In genomic region chr9:107316795-107317661, GRCh38 we compare ENCODE assay signal across 14 cellular contexts. TPM values are rescaled to one million over a fixed set of nuclear protein-coding genes. Genes with fewer than 3 reads are reported as not detected.
DNase-seq lines count a peak whose midpoint lies in the region; ATAC-seq, FAIRE-seq and TF ChIP-seq lines count a peak whose summit lies in the region.
"Had no signal": no experiment of that assay in that cellular context is flagged by ENCODE, and none has a peak within 500 bp of the region (broad histone marks: within the 10 kb centered on the region; RNA-seq: fewer than 3 reads in every experiment).

No MANE protein-coding gene starts in this region.

- H3K4ac ChIP-seq in neuronal stem cell (ENCODE audit: low read length): no peak overlapping the region

- H2BK15ac ChIP-seq in neuronal stem cell (ENCODE audit: low read length): no peak overlapping the region

- no peaks in the 10 kb centered on the region for H3K9me3 ChIP-seq in HEK293 (ENCODE audit: control insufficient read depth, insufficient read depth, low read depth, low read length)
- H3K9me3 ChIP-seq in neuronal stem cell (replicated peaks in 1 of 2; ENCODE audit: control insufficient read depth in 2 of 2, insufficient read depth in 1 of 2, low read depth in 1 of 2, low read length in 2 of 2): peaks cover 0 to 9% of the 10 kb centered on the region in 2 donors

- H3K79me1 ChIP-seq in neuronal stem cell (ENCODE audit: low read depth, low read length): no peaks in the 10 kb centered on the region

- CTCF ChIA-PET in HEK293 (lab: Yijun Ruan, JAX): interaction anchor here (0.6 kb wide), 1 partner anchor 22 kb away, joined by 4 read pairs; no protein-coding TSS in a partner anchor

- peaks cover 74% of the 10 kb centered on the region for H3K36me3 Mint-ChIP-seq in activated CD4-positive, alpha-beta T cell treated with anti-CD3 and anti-CD28 coated beads, Interleukin-2, amount 10 ng/mL, durations not matched to agents 24 days and 14 days (ENCODE audit: low read depth)

- H2BK5ac ChIP-seq in neuronal stem cell (ENCODE audit: low read length): no peak overlapping the region

- no peak overlapping the region for H3K27ac ChIP-seq in HEK293 (ENCODE audit: extremely low read depth, low read depth, low read length)
- peak overlapping the region; percentile 87 for H3K27ac ChIP-seq in neuronal stem cell (replicated peaks; ENCODE audit: low read length)

- TF ChIP-seq CTCF in HEK293 (tag by site-specific recombination; IDR thresholded peaks at IDR 0.05): no peak
- no peak for TF ChIP-seq CTCF in bronchial epithelial cell (IDR thresholded peaks at IDR 0.05; ENCODE audit: insufficient read depth, low read length, severe bottlenecking)

- H3K27me3 ChIP-seq in bronchial epithelial cell (ENCODE audit: control insufficient read depth, insufficient read depth, low read length): no peaks in the 10 kb centered on the region
- H3K27me3 ChIP-seq in neuronal stem cell (ENCODE audit: control insufficient read depth in 3 of 3, insufficient read depth in 3 of 3, low read depth in 1 of 3, low read length in 3 of 3): no peaks in the 10 kb centered on the region

- FAIRE-seq in bronchial epithelial cell (lab: Jason Lieb, UNC): no peak
- FAIRE-seq: A204.1, frontal cortex had no signal

- no peak for DNase-seq in activated CD4-positive, alpha-beta T cell treated with anti-CD3 and anti-CD28 coated beads, Interleukin-2, amount 10 ng/mL, durations not matched to agents 24 days and 14 days
- no peak for DNase-seq in activated CD4-positive, alpha-beta T cell treated with anti-CD3 and anti-CD28 coated beads, Interleukin-2, amount 50 U/mL, for 1 hour
- peak; percentile 56 for DNase-seq in bronchial epithelial cell (ENCODE audit: low read depth)
- DNase-seq in neuronal stem cell (ENCODE audit: low spot score): peak; percentile 49
- no peak for DNase-seq in stimulated activated CD8-positive, alpha-beta memory T cell treated with anti-CD3 and anti-CD28 coated beads, Interleukin-4, amount 100 ng/mL, for 48 hours
- DNase-seq in activated CD8-positive, alpha-beta memory T cell treated with anti-CD3 and anti-CD28 coated beads, Interleukin-2, amount 50 U/mL, for 4 hours: no peak
- DNase-seq: activated naive CD4-positive, alpha-beta T cell; DMS79 treated with DMSO at 0.1 percent for 48 hours; left cardiac atrium; NCI-H1105 treated with DMSO at 0.1 percent for 48 hours had no signal

- H3K9me3 Mint-ChIP-seq in activated CD4-positive, alpha-beta T cell treated with anti-CD3 and anti-CD28 coated beads, Interleukin-2, amount 10 ng/mL, durations not matched to agents 24 days and 14 days: peaks cover 4% of the 10 kb centered on the region

- no peak overlapping the region for H4K91ac ChIP-seq in neuronal stem cell (ENCODE audit: low read depth, low read length, poor library complexity)

- POLR2A ChIA-PET in HEK293 (lab: Yijun Ruan, JAX): no interaction called here

- H4K8ac ChIP-seq in neuronal stem cell (ENCODE audit: low read depth, low read length): no peak overlapping the region

- WGBS in neuronal stem cell (ENCODE audit: extremely low coverage in 2 of 2, insufficient read length in 2 of 2, insufficient replicate concordance in 1 of 2), 2 donors: no CpG with 5 or more reads among the region's 5 CpGs

- no peak overlapping the region for H3K14ac ChIP-seq in neuronal stem cell (ENCODE audit: low read length)

- H3K4me1 Mint-ChIP-seq in activated CD4-positive, alpha-beta T cell treated with anti-CD3 and anti-CD28 coated beads, Interleukin-2, amount 10 ng/mL, durations not matched to agents 24 days and 14 days: peaks cover 54% of the 10 kb centered on the region

- intact Hi-C loops in activated CD4-positive, alpha-beta T cell treated with anti-CD3 and anti-CD28 coated beads, Interleukin-2, amount 10 ng/mL, durations not matched to agents 24 days and 14 days (cut with micrococcal nuclease): no loop called here

- H3K4me3 Mint-ChIP-seq in activated CD4-positive, alpha-beta T cell treated with anti-CD3 and anti-CD28 coated beads, Interleukin-2, amount 10 ng/mL, durations not matched to agents 24 days and 14 days: no peak overlapping the region

- H3K27me3 Mint-ChIP-seq in activated CD4-positive, alpha-beta T cell treated with anti-CD3 and anti-CD28 coated beads, Interleukin-2, amount 10 ng/mL, durations not matched to agents 24 days and 14 days: no peaks in the 10 kb centered on the region

- H3K4me1 ChIP-seq in HEK293 (ENCODE audit: control insufficient read depth, insufficient read depth, low read length) (no peaks in the 10 kb centered on the region), neuronal stem cell (ENCODE audit: control insufficient read depth in 2 of 2, insufficient read depth in 1 of 2, low read depth in 1 of 2, low read length in 2 of 2) (peaks cover 2 to 20% of the 10 kb centered on the region in 2 donors)

- H3K18ac ChIP-seq in neuronal stem cell (ENCODE audit: low read length): peak overlapping the region; percentile 11

- H2AK5ac ChIP-seq in neuronal stem cell (ENCODE audit: low read depth, low read length): no peak overlapping the region

- H3K9ac ChIP-seq in neuronal stem cell (ENCODE audit: low read depth, low read length, poor library complexity): no peak overlapping the region

- H3K23ac ChIP-seq in neuronal stem cell (ENCODE audit: low read depth, low read length, poor library complexity): no peak overlapping the region

- H3K4me3 ChIP-seq in HEK293 (ENCODE audit: low read depth, low read length): no peak overlapping the region
- H3K4me3 ChIP-seq in bronchial epithelial cell (ENCODE audit: low read depth, low read length): no peak overlapping the region
- no peak overlapping the region for H3K4me3 ChIP-seq in neuronal stem cell (ENCODE audit: low read length in 2 of 2)

- H3K4me2 ChIP-seq in neuronal stem cell (ENCODE audit: insufficient read depth, low read length, poor library complexity, severe bottlenecking): peak overlapping the region; percentile 43

- peak overlapping the region; percentile 58 for H3K27ac Mint-ChIP-seq in activated CD4-positive, alpha-beta T cell treated with anti-CD3 and anti-CD28 coated beads, Interleukin-2, amount 10 ng/mL, durations not matched to agents 24 days and 14 days

- no peak overlapping the region for H2AFZ ChIP-seq in neuronal stem cell (ENCODE audit: low read length)

- no peak for ATAC-seq in GM21360 (IDR thresholded peaks at IDR 0.05; ENCODE audit: unreplicated experiment)
- ATAC-seq: left cardiac atrium had no signal

- H3K36me3 ChIP-seq in HEK293 (ENCODE audit: control insufficient read depth in 2 of 2, insufficient read depth in 1 of 2, low read length in 2 of 2) (peaks cover 31 to 81% of the 10 kb centered on the region in 2 experiments), bronchial epithelial cell (ENCODE audit: control insufficient read depth, insufficient read depth, low read length) (peaks cover 11% of the 10 kb centered on the region), neuronal stem cell (replicated peaks in 1 of 2; ENCODE audit: control insufficient read depth in 2 of 2, insufficient read depth in 2 of 2, low read length in 2 of 2) (peaks cover 0 to 98% of the 10 kb centered on the region in 2 donors)

- H2BK120ac ChIP-seq in neuronal stem cell (ENCODE audit: low read depth, low read length): no peak overlapping the region

- no peak overlapping the region for H2BK12ac ChIP-seq in neuronal stem cell (ENCODE audit: low read length)

TF ChIP-seq in HEK293, 187 proteins besides CTCF, POLR2A, EP300 and RAD21:
- TF ChIP-seq PRDM10 (tag by site-specific recombination; IDR thresholded peaks at IDR 0.05) (no peak), ZNF623 (tag by site-specific recombination; IDR thresholded peaks at IDR 0.05) (peak; percentile 67), PRDM1 (tag by site-specific recombination; IDR thresholded peaks at IDR 0.05) (peak; percentile 18; the same call in 1 of the 2 replicates)

RNA-seq across cellular contexts. Expression of gene RAD23B, which starts 33.9 kb away (rescaled TPM):
- total RNA-seq in activated CD4-positive, alpha-beta T cell treated with anti-CD3 and anti-CD28 coated beads, Interleukin-2, amount 10 ng/mL, durations not matched to agents 24 days and 14 days: 148 and 150 TPM in 2 replicates
- 157 and 207 TPM in 2 replicates for total RNA-seq in bronchial epithelial cell
- polyA plus RNA-seq in neuronal stem cell (2013, experiment 1 of 2): 166 TPM
- 182 TPM for polyA plus RNA-seq in neuronal stem cell (2013, experiment 2 of 2)

Comparison
In these comparisons a context has a peak if more than half of its experiments do, and no peak if none do; other contexts are left out.
1. DNase-seq: peak in bronchial epithelial cell (single experiment) and neuronal stem cell (single experiment); none in activated CD4-positive, alpha-beta T cell treated with anti-CD3 and anti-CD28 coated beads, Interleukin-2, amount 10 ng/mL, durations not matched to agents 24 days and 14 days (single experiment), activated CD4-positive, alpha-beta T cell treated with anti-CD3 and anti-CD28 coated beads, Interleukin-2, amount 50 U/mL, for 1 hour (single experiment), stimulated activated CD8-positive, alpha-beta memory T cell treated with anti-CD3 and anti-CD28 coated beads, Interleukin-4, amount 100 ng/mL, for 48 hours (single experiment) and activated CD8-positive, alpha-beta memory T cell treated with anti-CD3 and anti-CD28 coated beads, Interleukin-2, amount 50 U/mL, for 4 hours (single experiment).